Comparison of ENCODE assay signal across 12 cellular contexts in the genomic region with DNA sequence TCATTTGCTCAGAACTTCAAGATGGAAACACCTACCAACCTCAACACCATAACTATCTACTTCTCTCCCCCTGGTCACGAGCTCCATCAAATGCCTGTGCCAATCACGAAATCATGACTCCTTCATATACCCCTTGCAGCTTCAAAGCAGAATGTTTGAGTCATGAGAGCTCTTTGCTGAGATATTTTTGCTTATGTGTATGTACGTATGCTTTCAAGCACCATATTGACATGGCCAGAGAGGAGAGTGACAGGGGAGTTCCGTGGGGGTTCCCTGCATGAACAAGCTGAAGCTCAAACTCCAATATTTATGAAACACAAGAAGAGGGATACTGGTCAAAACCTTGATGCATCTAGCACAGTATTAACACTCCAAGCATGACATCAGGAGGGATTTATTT.
DNase-seq lines count a peak whose midpoint lies in the region; ATAC-seq, FAIRE-seq and TF ChIP-seq lines count a peak whose summit lies in the region.
"Had no signal": no experiment of that assay in that cellular context is flagged by ENCODE, and none has a peak within 500 bp of the region (broad histone marks: within the 10 kb centered on the region; RNA-seq: fewer than 3 reads in every experiment).

No MANE protein-coding gene starts in this region.

- H3K79me1 ChIP-seq in IMR-90 (ENCODE audit: low read depth in 1 of 2, low read length in 2 of 2), result no peaks in the 10 kb centered on the region

- RAD21 ChIA-PET in GM12878 (lab: Charles Lee; ENCODE audit: unreplicated experiment), result interaction anchor here (0.7 to 10.4 kb wide), 19 partner anchors 8 to 776 kb away, joined by 3 to 216 read pairs (median 4); a partner anchor contains a TSS

- BruUV-seq in IMR-90 (replicated peaks; lab: Mats Ljungman, UMichigan) (no TSS peak), GM12878 (replicated peaks; lab: Mats Ljungman, UMichigan) (no TSS peak)

- peak overlapping the region; percentile 27; the same call in 1 of the 2 replicates for H2AK5ac ChIP-seq in IMR-90 (ENCODE audit: low read depth, low read length)

- no peak overlapping the region for H2BK5ac ChIP-seq in IMR-90 (ENCODE audit: low read depth, low read length, poor library complexity, severe bottlenecking)

- no peak for TF ChIP-seq CTCF in IMR-90 (conservative IDR thresholded peaks at IDR 0.05; ENCODE audit: low read depth, low read length)
- TF ChIP-seq CTCF in GM12878 (IDR thresholded peaks at IDR 0.05 in 2 of 3, conservative IDR thresholded peaks at IDR 0.05 in 1 of 3; ENCODE audit: control insufficient read depth in 2 of 3, extremely low read depth in 1 of 3, insufficient read depth in 1 of 3, low read depth in 3 of 3, low read length in 3 of 3), result no peak
- no peak for TF ChIP-seq CTCF in coronary artery (IDR thresholded peaks at IDR 0.05)
- no peak for TF ChIP-seq CTCF in psoas muscle (IDR thresholded peaks at IDR 0.05)
- TF ChIP-seq CTCF in glutamatergic neuron (IDR thresholded peaks at IDR 0.05; ENCODE audit: partially characterized antibody, unreplicated experiment), result no peak

- H3K27ac ChIP-seq in IMR-90 (ENCODE audit: insufficient read depth, low read length) (no peak overlapping the region), GM12878 (ENCODE audit: control insufficient read depth, insufficient read depth) (peak overlapping the region; percentile 86), coronary artery (no peak overlapping the region), psoas muscle (no peak overlapping the region)
- H3K27ac ChIP-seq: upper lobe of right lung had no signal

- no peaks in the 10 kb centered on the region for H3K36me3 ChIP-seq in IMR-90 (ENCODE audit: control insufficient read depth, insufficient read depth, low read length)
- no peaks in the 10 kb centered on the region for H3K36me3 ChIP-seq in GM12878 (ENCODE audit: control insufficient read depth in 2 of 2, insufficient read depth in 2 of 2, low read length in 1 of 2)
- H3K36me3 ChIP-seq in psoas muscle (ENCODE audit: insufficient read depth in 1 of 2, low read depth in 1 of 2), result no peaks in the 10 kb centered on the region
- H3K36me3 ChIP-seq: upper lobe of right lung had no signal

- H3K36me3 Mint-ChIP-seq in glutamatergic neuron (ENCODE audit: unreplicated experiment), result no peaks in the 10 kb centered on the region

- no peaks in the 10 kb centered on the region for H3K27me3 Mint-ChIP-seq in glutamatergic neuron (ENCODE audit: unreplicated experiment)

- H3K9ac ChIP-seq in IMR-90 (ENCODE audit: low read depth, low read length) (no peak overlapping the region), GM12878 (ENCODE audit: control insufficient read depth, insufficient read depth, low read length) (peak overlapping the region; percentile 1; the same call in 1 of the 2 replicates)

- no peak for DNase-seq in IMR-90
- DNase-seq in GM12878 (ENCODE audit: low read depth, low spot score), result no peak
- no peak for DNase-seq in coronary artery (ENCODE audit: low spot score)
- no peak for DNase-seq in psoas muscle
- DNase-seq in glutamatergic neuron, result no peak
- DNase-seq in NCI-H1436 (lab: John Stamatoyannopoulos, UW), result no peak
- DNase-seq: mesenchymal stem cell, NCI-H1092 treated with DMSO at 0.1 percent for 48 hours, SHP77, upper lobe of right lung had no signal

- H3K56ac ChIP-seq in IMR-90 (ENCODE audit: extremely low read depth, insufficient read depth, low read length), result no peak overlapping the region

- H3K27ac Mint-ChIP-seq in glutamatergic neuron (ENCODE audit: unreplicated experiment), result no peak overlapping the region

- H3K4me1 ChIP-seq in IMR-90 (ENCODE audit: control insufficient read depth, insufficient read depth, low read length) (peaks cover 20% of the 10 kb centered on the region), GM12878 (ENCODE audit: control insufficient read depth, insufficient read depth, low read length) (peaks cover 49% of the 10 kb centered on the region), psoas muscle (peaks cover 2% of the 10 kb centered on the region)

- no peak overlapping the region for H2AFZ ChIP-seq in IMR-90 (replicated peaks; ENCODE audit: low read length, poor library complexity)
- H2AFZ ChIP-seq in GM12878 (ENCODE audit: control insufficient read depth, low read depth, low read length), result peak overlapping the region; percentile 32

- no peak for FAIRE-seq in GM12878 (lab: Jason Lieb, UNC)

- POLR2A ChIA-PET in IMR-90 (lab: Charles Lee; ENCODE audit: unreplicated experiment), result no interaction called here
- POLR2A ChIA-PET in GM12878 (lab: Charles Lee), result interaction anchor here (0.5 to 2.8 kb wide), 3 partner anchors 384 to 400 kb away, joined by 3 to 12 read pairs (median 7); no protein-coding TSS in a partner anchor

- peak; percentile 15 for ATAC-seq in GM18508 (IDR thresholded peaks at IDR 0.05; ENCODE audit: insufficient read depth, unreplicated experiment)
- ATAC-seq in GM21576 (IDR thresholded peaks at IDR 0.05; ENCODE audit: unreplicated experiment), result peak; percentile 4
- no peak for ATAC-seq in IMR-90 (ENCODE audit: low read depth)
- ATAC-seq in GM12878, result peak; percentile 57
- no peak for ATAC-seq in psoas muscle
- ATAC-seq: upper lobe of right lung had no signal

- H3K4me2 ChIP-seq in IMR-90 (ENCODE audit: low read depth, low read length) (no peak overlapping the region), GM12878 (ENCODE audit: control insufficient read depth, insufficient read depth) (peak overlapping the region; percentile 88)

- no peak for TF ChIP-seq EP300 in GM12878 (IDR thresholded peaks at IDR 0.05; ENCODE audit: borderline replicate concordance in 1 of 2, control insufficient read depth in 1 of 2, low read depth in 2 of 2, low read length in 2 of 2)

- in situ Hi-C loops in IMR-90 (cut with MboI; ENCODE audit: low sequenced_read_pairs) (loop anchor here (5.0 kb wide), 1 partner anchor 388 kb away; no protein-coding TSS in a partner anchor), GM12878 (cut with MboI) (loop anchor here (5.0 to 10.0 kb wide), 2 partner anchors 388 to 955 kb away; no protein-coding TSS in a partner anchor)

- intact Hi-C loops in IMR-90 (cut with micrococcal nuclease), result loop anchor here (5.0 to 10.0 kb wide), 3 partner anchors 148 to 228 kb away; no protein-coding TSS in a partner anchor
- intact Hi-C loops in GM12878 (cut with micrococcal nuclease; ENCODE audit: unreplicated experiment), result loop anchor here (2.0 to 10.0 kb wide), 5 partner anchors 43 to 295 kb away; no protein-coding TSS in a partner anchor
- intact Hi-C loops in psoas muscle (cut with DNase I), result loop anchor here (5.0 kb wide), 2 partner anchors 148 to 383 kb away; no protein-coding TSS in a partner anchor

- H2BK120ac ChIP-seq in IMR-90 (ENCODE audit: low read depth, low read length), result peak overlapping the region; percentile 30

- H4K5ac ChIP-seq in IMR-90 (ENCODE audit: low read depth, low read length), result no peak overlapping the region

- H3K4me3 Mint-ChIP-seq in glutamatergic neuron (ENCODE audit: unreplicated experiment), result no peak overlapping the region

- dilution Hi-C loops in IMR-90 (cut with HindIII; ENCODE audit: low sequenced_read_pairs, unreplicated experiment), result no loop called here

- no peak overlapping the region; the same call in 1 of the 2 replicates for H3K18ac ChIP-seq in IMR-90 (ENCODE audit: low read depth, low read length)

- no peak overlapping the region for H3K14ac ChIP-seq in IMR-90 (replicated peaks; ENCODE audit: low read depth, low read length)

- no peaks in the 10 kb centered on the region for H3K9me3 ChIP-seq in IMR-90 (ENCODE audit: control insufficient read depth, insufficient read depth, low read length)
- H3K9me3 ChIP-seq in GM12878 (replicated peaks; ENCODE audit: control insufficient read depth, insufficient read depth, low read length), result peaks cover 3% of the 10 kb centered on the region; the same call in 1 of the 3 replicates
- peaks cover 8% of the 10 kb centered on the region for H3K9me3 ChIP-seq in psoas muscle
- H3K9me3 ChIP-seq: upper lobe of right lung had no signal

- H3K9me3 Mint-ChIP-seq in glutamatergic neuron (ENCODE audit: unreplicated experiment), result peaks cover 2% of the 10 kb centered on the region

- H4K8ac ChIP-seq in IMR-90 (ENCODE audit: low read depth in 2 of 2, low read length in 2 of 2), result no peak overlapping the region

- H2BK20ac ChIP-seq in IMR-90 (ENCODE audit: low read depth, low read length), result no peak overlapping the region

- H4K20me1 ChIP-seq in IMR-90 (ENCODE audit: insufficient read depth, low read length), result no peaks in the 10 kb centered on the region
- H4K20me1 ChIP-seq in GM12878 (ENCODE audit: control insufficient read depth, insufficient read depth), result no peaks in the 10 kb centered on the region

- peaks cover 6% of the 10 kb centered on the region; the same call in 1 of the 2 replicates for H3K9me1 ChIP-seq in IMR-90 (ENCODE audit: insufficient read depth, low read length)

- 0 out of 3 replicates have a peak overlapping the region, but pooled peaks have one; percentile 11 for H2BK15ac ChIP-seq in IMR-90 (ENCODE audit: low read depth, low read length)

- no peak overlapping the region for H4K91ac ChIP-seq in IMR-90 (ENCODE audit: insufficient read depth, low read depth, low read length)

- peaks cover 8% of the 10 kb centered on the region for H3K4me1 Mint-ChIP-seq in glutamatergic neuron (ENCODE audit: low read depth, unreplicated experiment)

- H3K79me2 ChIP-seq in GM12878 (ENCODE audit: control insufficient read depth, insufficient read depth, low read length), result no peaks in the 10 kb centered on the region

- WGBS in IMR-90 (ENCODE audit: extremely low coverage in 2 of 2, insufficient read length in 1 of 2), 2 experiments, result 100% methylated on average over 2 of the region's 4 CpGs; no CpG with 5 or more reads in 1 of the 2 experiments
- 2% methylated on average over 4 of the region's 4 CpGs for WGBS in GM12878 (ENCODE audit: insufficient coverage, insufficient replicate concordance, low lambda C conversion rate, missing lambda C conversion rate)
- 87 to 90% (median 88%) methylated on average over 4 of the region's 4 CpGs for WGBS in psoas muscle, 3 donors

- TF ChIP-seq POLR2A in IMR-90 (IDR thresholded peaks at IDR 0.05; ENCODE audit: low read depth, low read length) (no peak), GM12878 (IDR thresholded peaks at IDR 0.05; ENCODE audit: low read depth, low read length) (no peak)

- H3K4me3 ChIP-seq in IMR-90 (ENCODE audit: insufficient read depth, low read depth, low read length) (no peak overlapping the region), GM12878 (peak overlapping the region; percentile 18; the same call in 1 of the 2 replicates), coronary artery (no peak overlapping the region), psoas muscle (no peak overlapping the region)
- H3K4me3 ChIP-seq: upper lobe of right lung had no signal

- H3K27me3 ChIP-seq in IMR-90 (ENCODE audit: control insufficient read depth, insufficient read depth, low read length), result no peaks in the 10 kb centered on the region
- H3K27me3 ChIP-seq in GM12878 (replicated peaks in 1 of 2; ENCODE audit: control insufficient read depth in 2 of 2, insufficient read depth in 2 of 2, low read length in 1 of 2), result no peaks in the 10 kb centered on the region
- H3K27me3 ChIP-seq in psoas muscle (ENCODE audit: insufficient read depth in 3 of 3, low read length in 2 of 3), result no peaks in the 10 kb centered on the region
- H3K27me3 ChIP-seq: upper lobe of right lung had no signal

- H3K23ac ChIP-seq in IMR-90 (ENCODE audit: low read depth, low read length), result no peak overlapping the region

- TF ChIP-seq RAD21 in IMR-90 (IDR thresholded peaks at IDR 0.05; ENCODE audit: low read length) (no peak), GM12878 (IDR thresholded peaks at IDR 0.05; ENCODE audit: insufficient read depth, low read depth, low read length) (no peak)

- 0 out of 2 replicates have a peak overlapping the region, but pooled peaks have one; percentile 24 for H3K4ac ChIP-seq in IMR-90 (ENCODE audit: low read depth, low read length)

- CTCF ChIA-PET in IMR-90 (lab: Yijun Ruan, JAX) (no interaction called here), GM12878 (lab: Yijun Ruan, JAX) (interaction anchor here (0.6 to 12.6 kb wide), 10 partner anchors 43 to 430 kb away, joined by 3 to 520 read pairs (median 4); no protein-coding TSS in a partner anchor)

- SMC1A ChIA-PET in GM12878 (lab: Charles Lee; ENCODE audit: uncharacterized antibody, unreplicated experiment), result interaction anchor here (0.6 to 8.8 kb wide), 23 partner anchors 11 to 429 kb away, joined by 3 to 304 read pairs (median 3); no protein-coding TSS in a partner anchor

- no peak overlapping the region for H2AK9ac ChIP-seq in IMR-90 (replicated peaks; ENCODE audit: low read depth, low read length, poor library complexity)

Comparison
In these comparisons a context has a peak if more than half of its experiments do, and no peak if none do; other contexts are left out.
1. ATAC-seq: peak in GM18508 (single experiment), GM21576 (single experiment) and GM12878 (single experiment); none in IMR-90 (single experiment) and psoas muscle (0 of 4).